9 cellular contexts compared by ENCODE assay signal in the genomic region with DNA sequence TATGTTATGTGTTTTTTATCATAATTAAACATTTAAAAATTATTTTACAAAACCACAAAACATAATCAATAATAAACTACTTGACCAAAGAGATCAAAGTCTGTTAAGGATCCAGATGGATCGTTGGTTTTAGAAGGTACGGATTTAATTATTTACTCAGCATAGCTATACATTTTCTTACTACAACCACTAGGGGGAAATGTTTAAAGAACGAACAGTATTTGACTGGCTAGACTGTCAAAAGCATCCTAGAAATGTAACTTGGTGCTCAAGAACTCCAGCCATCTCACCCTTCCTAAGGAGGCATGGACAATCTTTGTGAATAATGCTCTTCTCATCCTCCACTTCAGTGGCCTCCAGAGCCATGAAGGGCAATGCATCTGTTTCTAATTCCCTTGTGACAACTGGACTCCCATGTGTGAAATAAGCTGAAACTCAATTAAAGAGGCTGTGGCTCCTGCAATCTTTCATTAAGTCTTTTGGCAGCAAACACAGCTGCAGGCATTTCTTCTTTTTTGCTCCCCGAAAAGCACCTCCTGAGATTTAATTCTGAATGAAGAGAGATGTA.
DNase-seq lines count a peak whose midpoint lies in the region; ATAC-seq lines count a peak whose summit lies in the region.
"Had no signal": no experiment of that assay in that cellular context is flagged by ENCODE, and none has a peak within 500 bp of the region (broad histone marks: within the 10 kb centered on the region; RNA-seq: fewer than 3 reads in every experiment).

No MANE protein-coding gene starts in this region.

- H3K18ac ChIP-seq in mesendoderm (ENCODE audit: low read length) = no peak overlapping the region

- no peaks in the 10 kb centered on the region for H3K36me3 ChIP-seq in mesendoderm (ENCODE audit: control insufficient read depth, insufficient read depth, low read length)

- no peak overlapping the region for H2BK120ac ChIP-seq in mesendoderm (ENCODE audit: low read depth, low read length)

- no peak overlapping the region for H3K23ac ChIP-seq in mesendoderm (ENCODE audit: low read length)

- no peak overlapping the region for H3K4me3 ChIP-seq in mesendoderm (ENCODE audit: low read length)

- H2BK15ac ChIP-seq in mesendoderm (replicated peaks; ENCODE audit: low read depth) = no peak overlapping the region

- H4K8ac ChIP-seq in mesendoderm (ENCODE audit: low read depth, low read length) = no peak overlapping the region

- H3K4ac ChIP-seq in mesendoderm (ENCODE audit: low read depth, low read length) = no peak overlapping the region

- H3K4me2 ChIP-seq in mesendoderm (ENCODE audit: low read length) = no peak overlapping the region

- peak; percentile 10 for DNase-seq in GM03348 (ENCODE audit: low spot score)
- peak; percentile 18 to 24 for DNase-seq in SHP77 (lab: John Stamatoyannopoulos, UW)
- DNase-seq in mesendoderm = peak; percentile 59
- DNase-seq in stimulated activated naive CD4-positive, alpha-beta T cell treated with Interleukin-2 at 50 U/mL for 16 hours (lab: John Stamatoyannopoulos, UW) = no peak
- DNase-seq in SW 1271 (lab: John Stamatoyannopoulos, UW) = no peak
- DNase-seq: midbrain had no signal

- H2AK5ac ChIP-seq in mesendoderm (ENCODE audit: low read length) = no peak overlapping the region

- H3K4me1 ChIP-seq in mesendoderm (ENCODE audit: control insufficient read depth, low read depth, low read length) = no peaks in the 10 kb centered on the region

- peak; percentile 40 for ATAC-seq in HG02610 (IDR thresholded peaks at IDR 0.05; ENCODE audit: unreplicated experiment)
- no peak for ATAC-seq in GM19397 (IDR thresholded peaks at IDR 0.05; ENCODE audit: unreplicated experiment)
- ATAC-seq in GM18520 (IDR thresholded peaks at IDR 0.05; ENCODE audit: unreplicated experiment) = no peak

- no CpG with 5 or more reads among the region's 4 CpGs for WGBS in mesendoderm (ENCODE audit: extremely low coverage, insufficient coverage, low lambda C conversion rate)

- no peaks in the 10 kb centered on the region for H3K79me2 ChIP-seq in mesendoderm (ENCODE audit: control insufficient read depth, insufficient read depth, low read length)

- H3K27me3 ChIP-seq in mesendoderm (ENCODE audit: insufficient read depth, low read length, poor library complexity) = no peaks in the 10 kb centered on the region

- no peak overlapping the region for H3K9ac ChIP-seq in mesendoderm (ENCODE audit: low read length)

- H2BK5ac ChIP-seq in mesendoderm (ENCODE audit: low read length) = no peak overlapping the region

- no peaks in the 10 kb centered on the region for H3K79me1 ChIP-seq in mesendoderm (ENCODE audit: low read length)

- no peak overlapping the region for H4K5ac ChIP-seq in mesendoderm (ENCODE audit: low read length)

- H3K56ac ChIP-seq in mesendoderm (ENCODE audit: low read length) = no peak overlapping the region

- no peak overlapping the region for H3K27ac ChIP-seq in mesendoderm (ENCODE audit: low read depth, low read length)

Comparison
In these comparisons a context has a peak if more than half of its experiments do, and no peak if none do; other contexts are left out.
1. DNase-seq: peak in GM03348 (single experiment), SHP77 (2 of 2) and mesendoderm (single experiment); none in stimulated activated naive CD4-positive, alpha-beta T cell treated with Interleukin-2 at 50 U/mL for 16 hours (single experiment) and SW 1271 (0 of 2).